In the genomic region with DNA sequence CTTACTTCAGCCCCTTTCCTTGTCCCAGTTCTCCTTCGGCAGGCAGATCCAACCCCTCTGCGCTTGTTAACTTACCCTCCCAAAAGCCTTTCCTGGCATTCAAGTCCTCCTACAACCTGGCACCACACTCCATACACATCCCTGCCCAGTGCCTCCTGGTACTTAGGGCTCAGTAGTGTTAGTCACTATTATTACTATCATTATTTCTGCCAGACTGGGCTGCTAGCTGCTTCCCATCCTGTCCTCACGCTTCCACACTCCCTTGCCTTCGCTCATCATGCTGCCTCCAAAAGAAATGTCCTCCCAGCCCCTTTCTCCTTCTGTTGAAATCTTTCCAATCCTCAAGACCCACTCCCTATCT, we compare ENCODE assay signal across 8 cellular contexts. TPM values are rescaled to one million over a fixed set of nuclear protein-coding genes. Genes with fewer than 3 reads are reported as not detected.
DNase-seq lines count a peak whose midpoint lies in the region; ATAC-seq and TF ChIP-seq lines count a peak whose summit lies in the region.

No MANE protein-coding gene starts in this region.

- no peak overlapping the region for H4K91ac ChIP-seq in H9 (ENCODE audit: insufficient read length, low read depth, low read length)

- no peak overlapping the region for H3K27ac ChIP-seq in H9 (ENCODE audit: insufficient read length, low read depth, low read length)

- H2AFZ ChIP-seq in H9 (ENCODE audit: low read length), result no peak overlapping the region

- H3K23ac ChIP-seq in H9 (ENCODE audit: insufficient read length, low read depth, low read length), result no peak overlapping the region

- H3K9ac ChIP-seq in H9 (ENCODE audit: extremely low read depth, insufficient read length, low read length), result no peak overlapping the region

- H3T11ph ChIP-seq in H9 (ENCODE audit: low read length), result no peak overlapping the region

- no peak for TF ChIP-seq CTCF in H9 (conservative IDR thresholded peaks at IDR 0.05)

- H3K36me3 Mint-ChIP-seq in H9 (ENCODE audit: insufficient read depth in 1 of 3, low read depth in 3 of 3), result peaks cover 0 to 5% (median 0%) of the 10 kb centered on the region in 3 experiments; a peak in 2 of 7 replicates
- H3K36me3 Mint-ChIP-seq in activated T-helper 2 cell treated with anti-CD3 and anti-CD28 coated beads, Interferon-gamma antibody, Interleukin-2, Interleukin-4, amounts not matched to agents 10 μg/mL and 5 μg/mL and 100 μg/mL, durations not matched to agents 14 hours and 24 hours and 36 hours (ENCODE audit: low read depth), result peaks cover 33% of the 10 kb centered on the region
- H3K36me3 Mint-ChIP-seq in stimulated activated effector memory CD8-positive, alpha-beta T cell treated with anti-CD3 and anti-CD28 coated beads, Interleukin-12 subunit alpha, Interleukin-12 subunit beta, amount 100 ng/mL, for 72 hours, result peaks cover 38% of the 10 kb centered on the region

- H3K4me3 Mint-ChIP-seq in H9, result peak overlapping the region; percentile 87 to 93
- peak overlapping the region; percentile 88 for H3K4me3 Mint-ChIP-seq in activated T-helper 2 cell treated with anti-CD3 and anti-CD28 coated beads, Interferon-gamma antibody, Interleukin-2, Interleukin-4, amounts not matched to agents 10 μg/mL and 5 μg/mL and 100 μg/mL, durations not matched to agents 14 hours and 24 hours and 36 hours (ENCODE audit: low read depth)
- H3K4me3 Mint-ChIP-seq in stimulated activated effector memory CD8-positive, alpha-beta T cell treated with anti-CD3 and anti-CD28 coated beads, Interleukin-12 subunit alpha, Interleukin-12 subunit beta, amount 100 ng/mL, for 72 hours, result peak overlapping the region; percentile 98

- peaks cover 7% of the 10 kb centered on the region for H3K23me2 ChIP-seq in H9 (ENCODE audit: insufficient read length, low read depth, low read length, poor library complexity, severe bottlenecking)

- WGBS in H9 (ENCODE audit: extremely low coverage, insufficient read length, low lambda C conversion rate), result no CpG with 5 or more reads among the region's 4 CpGs

- H4K20me1 ChIP-seq in H9 (ENCODE audit: control insufficient read depth, insufficient read depth, insufficient read length), result no peaks in the 10 kb centered on the region

- peaks cover 16% of the 10 kb centered on the region; the same call in 1 of the 2 replicates for H3K4me1 ChIP-seq in H9 (ENCODE audit: insufficient read depth, low read length)

- no peak for ATAC-seq in stimulated activated effector memory CD8-positive, alpha-beta T cell treated with anti-CD3 and anti-CD28 coated beads, Interleukin-12 subunit alpha, Interleukin-12 subunit beta, amount 100 ng/mL, for 72 hours
- no peak for ATAC-seq in GM21786 (IDR thresholded peaks at IDR 0.05; ENCODE audit: unreplicated experiment)

- H4K5ac ChIP-seq in H9 (ENCODE audit: insufficient read length, low read depth, low read length), result no peak overlapping the region

- DNase-seq in H9 (no peak), NCI-H146 treated with DMSO at 0.1 percent for 48 hours (lab: John Stamatoyannopoulos, UW; ENCODE audit: unreplicated experiment) (no peak), SHP77 (lab: John Stamatoyannopoulos, UW) (no peak)
- no peak for DNase-seq in activated T-helper 2 cell treated with anti-CD3 and anti-CD28 coated beads, Interferon-gamma antibody, Interleukin-2, Interleukin-4, amounts not matched to agents 10 μg/mL and 5 μg/mL and 100 μg/mL, durations not matched to agents 14 hours and 24 hours and 36 hours (ENCODE audit: low spot score)
- no peak for DNase-seq in stimulated activated effector memory CD8-positive, alpha-beta T cell treated with anti-CD3 and anti-CD28 coated beads, Interleukin-12 subunit alpha, Interleukin-12 subunit beta, amount 100 ng/mL, for 72 hours (ENCODE audit: low spot score in 2 of 2)
- DNase-seq in stimulated activated CD4-positive, alpha-beta T cell treated with anti-CD3 and anti-CD28 coated beads, Interleukin-1b, Interleukin-23, amount 100 ng/mL, for 48 hours, result no peak

- no peak overlapping the region for H2AK5ac ChIP-seq in H9 (ENCODE audit: insufficient read length, low read length)

- H3K4ac ChIP-seq in H9 (ENCODE audit: low read depth, low read length), result no peak overlapping the region

- peaks cover 15% of the 10 kb centered on the region; the same call in 1 of the 2 replicates for H3K79me2 ChIP-seq in H9 (ENCODE audit: insufficient read depth, low read length)

- H3K4me1 Mint-ChIP-seq in H9, result peaks cover 52 to 56% of the 10 kb centered on the region in 2 experiments
- peaks cover 60% of the 10 kb centered on the region for H3K4me1 Mint-ChIP-seq in activated T-helper 2 cell treated with anti-CD3 and anti-CD28 coated beads, Interferon-gamma antibody, Interleukin-2, Interleukin-4, amounts not matched to agents 10 μg/mL and 5 μg/mL and 100 μg/mL, durations not matched to agents 14 hours and 24 hours and 36 hours (ENCODE audit: low read depth)
- H3K4me1 Mint-ChIP-seq in stimulated activated effector memory CD8-positive, alpha-beta T cell treated with anti-CD3 and anti-CD28 coated beads, Interleukin-12 subunit alpha, Interleukin-12 subunit beta, amount 100 ng/mL, for 72 hours, result peaks cover 83% of the 10 kb centered on the region

- H3K79me1 ChIP-seq in H9 (ENCODE audit: insufficient read depth, low read depth, low read length, poor library complexity, severe bottlenecking), result no peaks in the 10 kb centered on the region

- H2BK5ac ChIP-seq in H9 (ENCODE audit: insufficient read length, low read length), result no peak overlapping the region

- peak overlapping the region; percentile 93; the same call in 1 of the 2 replicates for H3K14ac ChIP-seq in H9 (ENCODE audit: insufficient read depth, low read length)

- H3K56ac ChIP-seq in H9 (ENCODE audit: insufficient read length, low read depth, low read length), result no peak overlapping the region

- peak overlapping the region; percentile 38; the same call in 1 of the 2 replicates for H3K4me3 ChIP-seq in iPS-18c (ENCODE audit: insufficient read depth, low read depth, low read length)

- H3K18ac ChIP-seq in H9 (ENCODE audit: insufficient read length, low read depth, low read length), result no peak overlapping the region

- no peak overlapping the region for H4K8ac ChIP-seq in H9 (replicated peaks; ENCODE audit: insufficient read length, low read depth, low read length)

- H2BK20ac ChIP-seq in H9 (ENCODE audit: low read depth, low read length, poor library complexity, severe bottlenecking), result no peak overlapping the region

- H2BK120ac ChIP-seq in H9 (ENCODE audit: low read depth, low read length, poor library complexity, severe bottlenecking), result no peak overlapping the region

- no peak overlapping the region for H2BK12ac ChIP-seq in H9 (ENCODE audit: insufficient read length, low read depth, low read length)

- H3K27me3 Mint-ChIP-seq in H9 (ENCODE audit: low read depth), result peaks cover 12% of the 10 kb centered on the region
- H3K27me3 Mint-ChIP-seq in activated T-helper 2 cell treated with anti-CD3 and anti-CD28 coated beads, Interferon-gamma antibody, Interleukin-2, Interleukin-4, amounts not matched to agents 10 μg/mL and 5 μg/mL and 100 μg/mL, durations not matched to agents 14 hours and 24 hours and 36 hours (ENCODE audit: low read depth), result no peaks in the 10 kb centered on the region

- no peak overlapping the region for H3K4me2 ChIP-seq in H9 (ENCODE audit: insufficient read depth, insufficient read length, low read length)

- H3K27me3 ChIP-seq in H9 (ENCODE audit: insufficient read depth, low read length), result no peaks in the 10 kb centered on the region

- peak overlapping the region; percentile 27 to 99 (median 89); a peak in 5 of 7 replicates for H3K27ac Mint-ChIP-seq in H9
- H3K27ac Mint-ChIP-seq in activated T-helper 2 cell treated with anti-CD3 and anti-CD28 coated beads, Interferon-gamma antibody, Interleukin-2, Interleukin-4, amounts not matched to agents 10 μg/mL and 5 μg/mL and 100 μg/mL, durations not matched to agents 14 hours and 24 hours and 36 hours, result peak overlapping the region; percentile 67
- H3K27ac Mint-ChIP-seq in stimulated activated effector memory CD8-positive, alpha-beta T cell treated with anti-CD3 and anti-CD28 coated beads, Interleukin-12 subunit alpha, Interleukin-12 subunit beta, amount 100 ng/mL, for 72 hours, result peak overlapping the region; percentile 97

- H3K9me3 ChIP-seq in H9 (ENCODE audit: control insufficient read depth, low read depth, low read length), result no peaks in the 10 kb centered on the region
- H3K9me3 ChIP-seq in iPS-18c (ENCODE audit: control insufficient read depth, insufficient read depth, low read length), result no peaks in the 10 kb centered on the region

- no peak overlapping the region for H2BK15ac ChIP-seq in H9 (ENCODE audit: low read depth, low read length)

- no peaks in the 10 kb centered on the region for H3K9me3 Mint-ChIP-seq in H9
- H3K9me3 Mint-ChIP-seq in activated T-helper 2 cell treated with anti-CD3 and anti-CD28 coated beads, Interferon-gamma antibody, Interleukin-2, Interleukin-4, amounts not matched to agents 10 μg/mL and 5 μg/mL and 100 μg/mL, durations not matched to agents 14 hours and 24 hours and 36 hours, result no peaks in the 10 kb centered on the region
- H3K9me3 Mint-ChIP-seq in stimulated activated effector memory CD8-positive, alpha-beta T cell treated with anti-CD3 and anti-CD28 coated beads, Interleukin-12 subunit alpha, Interleukin-12 subunit beta, amount 100 ng/mL, for 72 hours, result no peaks in the 10 kb centered on the region

- intact Hi-C loops in activated T-helper 2 cell treated with anti-CD3 and anti-CD28 coated beads, Interferon-gamma antibody, Interleukin-2, Interleukin-4, amounts not matched to agents 10 μg/mL and 5 μg/mL and 100 μg/mL, durations not matched to agents 14 hours and 24 hours and 36 hours (cut with micrococcal nuclease), result no loop called here

RNA-seq across cellular contexts. Expression of gene HDAC7, which starts 1.6 kb away (rescaled TPM):
- 69.3 and 72.1 TPM in 2 replicates for total RNA-seq in H9 (2021)
- total RNA-seq in activated T-helper 2 cell treated with anti-CD3 and anti-CD28 coated beads, Interferon-gamma antibody, Interleukin-2, Interleukin-4, amounts not matched to agents 10 μg/mL and 5 μg/mL and 100 μg/mL, durations not matched to agents 14 hours and 24 hours and 36 hours, result 251 and 253 TPM in 2 replicates

RNA-seq across cellular contexts. Expression of gene SLC48A1, which starts 48.3 kb away (rescaled TPM):
- 10.6 TPM in 2 replicates for total RNA-seq in H9 (2021)
- 7.3 and 7.4 TPM in 2 replicates for total RNA-seq in activated T-helper 2 cell treated with anti-CD3 and anti-CD28 coated beads, Interferon-gamma antibody, Interleukin-2, Interleukin-4, amounts not matched to agents 10 μg/mL and 5 μg/mL and 100 μg/mL, durations not matched to agents 14 hours and 24 hours and 36 hours
